In genomic region chr7:386385-386784, GRCh38 we compare ENCODE assay signal across 20 cellular contexts.
A peak's percentile ranks its signal among the peaks of the same experiment; 100 is the strongest.
DNase-seq lines count a peak whose midpoint lies in the region; ATAC-seq and TF ChIP-seq lines count a peak whose summit lies in the region.
"Had no signal": no experiment of that assay in that cellular context is flagged by ENCODE, and none has a peak within 500 bp of the region (broad histone marks: within the 10 kb centered on the region; RNA-seq: fewer than 3 reads in every experiment).

No MANE protein-coding gene starts in this region.

- H3K27ac ChIP-seq in colonic mucosa (no peak overlapping the region), osteoblast (ENCODE audit: low read depth, low read length) (no peak overlapping the region)
- H3K27ac ChIP-seq: A549; BLaER1 treated with 17β-estradiol and CSF1 and Interleukin-3, amounts not matched to agents 10 nM and 100 nM had no signal

- no peaks in the 10 kb centered on the region for H3K27me3 ChIP-seq in colonic mucosa
- H3K27me3 ChIP-seq in osteoblast (ENCODE audit: insufficient read depth, low read length): peaks cover 24% of the 10 kb centered on the region
- H3K27me3 ChIP-seq: BE2C had no signal

- H3K79me2 ChIP-seq in osteoblast (ENCODE audit: insufficient read depth, low read length): no peaks in the 10 kb centered on the region

- DNase-seq in activated CD8-positive, alpha-beta memory T cell treated with anti-CD3 and anti-CD28 coated beads for 24 hours: peak; percentile 37
- DNase-seq in activated CD8-positive, alpha-beta memory T cell treated with anti-CD3 and anti-CD28 coated beads, Interleukin-2, amount 50 U/mL, for 48 hours: no peak
- DNase-seq in Daoy (ENCODE audit: low read depth): peak; percentile 1
- peak; percentile 4 for DNase-seq in colonic mucosa
- peak; percentile 76 for DNase-seq in osteoblast (ENCODE audit: insufficient read length, low spot score, missing footprints)
- no peak for DNase-seq in NCI-H82 treated with DMSO at 0.1 percent for 48 hours (lab: John Stamatoyannopoulos, UW; ENCODE audit: unreplicated experiment)
- DNase-seq: 8988T, ACHN, AML-193, BE2C, DMS53, DMS79 treated with DMSO at 0.1 percent for 48 hours, H9 had no signal

- intact Hi-C loops in colonic mucosa (cut with DNase I): no loop called here

- no peak for ATAC-seq in HG02884 (IDR thresholded peaks at IDR 0.05; ENCODE audit: unreplicated experiment)
- no peak for ATAC-seq in HG03378 (IDR thresholded peaks at IDR 0.05; ENCODE audit: unreplicated experiment)
- ATAC-seq: A549, GM12878, GM23338, HCT116 had no signal

- no peaks in the 10 kb centered on the region for H3K36me3 ChIP-seq in colonic mucosa
- H3K36me3 ChIP-seq in osteoblast (ENCODE audit: insufficient read depth, low read length): no peaks in the 10 kb centered on the region
- H3K36me3 ChIP-seq: BE2C; BLaER1 treated with 17β-estradiol and CSF1 and Interleukin-3, amounts not matched to agents 10 nM and 100 nM had no signal

- TF ChIP-seq CTCF in colonic mucosa (IDR thresholded peaks at IDR 0.05) (no peak), osteoblast (IDR thresholded peaks at IDR 0.05; ENCODE audit: extremely low read depth, low read depth, low read length) (no peak)

- no peak overlapping the region for H3K4me3 ChIP-seq in colonic mucosa
- no peak overlapping the region for H3K4me3 ChIP-seq in osteoblast (ENCODE audit: insufficient read depth, low read length)
- H3K4me3 ChIP-seq: A549; BLaER1 treated with 17β-estradiol and CSF1 and Interleukin-3, amounts not matched to agents 10 nM and 100 nM; GM12878; GM23338 had no signal

- no peaks in the 10 kb centered on the region for H4K20me1 ChIP-seq in osteoblast (ENCODE audit: insufficient read depth, low read length)
- H4K20me1 ChIP-seq: BLaER1 treated with 17β-estradiol and CSF1 and Interleukin-3, amounts not matched to agents 10 nM and 100 nM had no signal

- no peak overlapping the region for H2AFZ ChIP-seq in osteoblast (ENCODE audit: low read length)
- H2AFZ ChIP-seq: GM23338 had no signal

- H3K4me2 ChIP-seq in osteoblast (ENCODE audit: insufficient read depth, low read length): no peak overlapping the region
- H3K4me2 ChIP-seq: A549; BLaER1 treated with 17β-estradiol and CSF1 and Interleukin-3, amounts not matched to agents 10 nM and 100 nM; GM23338 had no signal

- H3K9me3 ChIP-seq in colonic mucosa (no peaks in the 10 kb centered on the region), osteoblast (ENCODE audit: low read depth, low read length) (peaks cover 2% of the 10 kb centered on the region)
- H3K9me3 ChIP-seq: BE2C had no signal

- H3K9ac ChIP-seq in colonic mucosa (ENCODE audit: low read depth in 2 of 2, low read length in 2 of 2): no peak overlapping the region
- H3K9ac ChIP-seq: BLaER1 treated with 17β-estradiol and CSF1 and Interleukin-3, amounts not matched to agents 10 nM and 100 nM had no signal

- no peaks in the 10 kb centered on the region for H3K4me1 ChIP-seq in colonic mucosa
- H3K4me1 ChIP-seq in osteoblast (ENCODE audit: insufficient read depth, low read length): no peaks in the 10 kb centered on the region
- H3K4me1 ChIP-seq: A549, BE2C had no signal

Comparison
In these comparisons a context has a peak if more than half of its experiments do, and no peak if none do; other contexts are left out.
1. DNase-seq: peak in activated CD8-positive, alpha-beta memory T cell treated with anti-CD3 and anti-CD28 coated beads for 24 hours (single experiment), Daoy (single experiment), colonic mucosa (single experiment) and osteoblast (single experiment); none in activated CD8-positive, alpha-beta memory T cell treated with anti-CD3 and anti-CD28 coated beads, Interleukin-2, amount 50 U/mL, for 48 hours (single experiment) and NCI-H82 treated with DMSO at 0.1 percent for 48 hours (single experiment).